In genomic region chr6:3796396-3796795, GRCh38 we compare ENCODE assay signal across 1 cellular context.
TF ChIP-seq lines count a peak whose summit lies in the region.

No MANE protein-coding gene starts in this region.

TF ChIP-seq in HepG2, 621 proteins besides CTCF, POLR2A, EP300 and RAD21:
- TF ChIP-seq ZBTB43 (CRISPR knock-in tag; conservative IDR thresholded peaks at IDR 0.05) (no peak), MTERF4 (CRISPR knock-in tag; IDR thresholded peaks at IDR 0.05) (no peak), TFDP2 (CRISPR knock-in tag; IDR thresholded peaks at IDR 0.05) (no peak), MED1 (CRISPR knock-in tag; IDR thresholded peaks at IDR 0.05) (peak; percentile 20; the same call in 1 of the 2 replicates), GABPB1 (CRISPR knock-in tag; IDR thresholded peaks at IDR 0.05) (no peak), ZNF607 (CRISPR knock-in tag; IDR thresholded peaks at IDR 0.05; ENCODE audit: borderline replicate concordance) (no peak), HHEX (CRISPR knock-in tag; IDR thresholded peaks at IDR 0.05) (no peak), SOX5 (CRISPR knock-in tag; IDR thresholded peaks at IDR 0.05; ENCODE audit: borderline replicate concordance) (peak; percentile 14; the same call in 1 of the 2 replicates), ZNF101 (CRISPR knock-in tag; IDR thresholded peaks at IDR 0.05; ENCODE audit: borderline replicate concordance, low read depth) (no peak), ZBTB42 (CRISPR knock-in tag; IDR thresholded peaks at IDR 0.05) (no peak), CCDC6 (CRISPR knock-in tag; IDR thresholded peaks at IDR 0.05) (no peak), EZH2 (conservative IDR thresholded peaks at IDR 0.05; ENCODE audit: low read depth, low read length) (no peak), TFE3 (CRISPR knock-in tag; IDR thresholded peaks at IDR 0.05) (peak; percentile 42; the same call in 1 of the 2 replicates)
